1 cellular context compared by ENCODE assay signal in the genomic region with DNA sequence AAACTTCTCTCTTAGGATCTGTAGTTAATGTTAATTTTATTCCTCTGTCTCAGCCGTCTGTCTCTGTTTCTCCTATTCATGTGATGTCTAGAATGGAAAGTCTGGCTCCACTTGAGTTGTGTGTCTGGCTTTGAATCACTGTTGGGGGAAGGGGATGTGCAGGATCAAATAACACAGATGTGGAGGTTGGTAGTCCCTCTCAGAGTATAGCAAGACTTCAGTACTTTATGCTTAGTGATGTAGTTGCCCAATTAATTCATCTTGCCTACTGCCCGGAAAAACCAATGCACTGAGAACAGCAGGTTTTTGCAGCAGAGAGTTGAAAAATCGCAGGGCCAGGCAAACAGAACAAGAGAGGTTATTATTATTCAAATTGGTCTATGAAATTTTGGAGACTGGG.
TF ChIP-seq lines count a peak whose summit lies in the region.

No MANE protein-coding gene starts in this region.

TF ChIP-seq in HEK293, 187 proteins besides CTCF, POLR2A, EP300 and RAD21 (continued from another document):
- TF ChIP-seq, protein P1, sequence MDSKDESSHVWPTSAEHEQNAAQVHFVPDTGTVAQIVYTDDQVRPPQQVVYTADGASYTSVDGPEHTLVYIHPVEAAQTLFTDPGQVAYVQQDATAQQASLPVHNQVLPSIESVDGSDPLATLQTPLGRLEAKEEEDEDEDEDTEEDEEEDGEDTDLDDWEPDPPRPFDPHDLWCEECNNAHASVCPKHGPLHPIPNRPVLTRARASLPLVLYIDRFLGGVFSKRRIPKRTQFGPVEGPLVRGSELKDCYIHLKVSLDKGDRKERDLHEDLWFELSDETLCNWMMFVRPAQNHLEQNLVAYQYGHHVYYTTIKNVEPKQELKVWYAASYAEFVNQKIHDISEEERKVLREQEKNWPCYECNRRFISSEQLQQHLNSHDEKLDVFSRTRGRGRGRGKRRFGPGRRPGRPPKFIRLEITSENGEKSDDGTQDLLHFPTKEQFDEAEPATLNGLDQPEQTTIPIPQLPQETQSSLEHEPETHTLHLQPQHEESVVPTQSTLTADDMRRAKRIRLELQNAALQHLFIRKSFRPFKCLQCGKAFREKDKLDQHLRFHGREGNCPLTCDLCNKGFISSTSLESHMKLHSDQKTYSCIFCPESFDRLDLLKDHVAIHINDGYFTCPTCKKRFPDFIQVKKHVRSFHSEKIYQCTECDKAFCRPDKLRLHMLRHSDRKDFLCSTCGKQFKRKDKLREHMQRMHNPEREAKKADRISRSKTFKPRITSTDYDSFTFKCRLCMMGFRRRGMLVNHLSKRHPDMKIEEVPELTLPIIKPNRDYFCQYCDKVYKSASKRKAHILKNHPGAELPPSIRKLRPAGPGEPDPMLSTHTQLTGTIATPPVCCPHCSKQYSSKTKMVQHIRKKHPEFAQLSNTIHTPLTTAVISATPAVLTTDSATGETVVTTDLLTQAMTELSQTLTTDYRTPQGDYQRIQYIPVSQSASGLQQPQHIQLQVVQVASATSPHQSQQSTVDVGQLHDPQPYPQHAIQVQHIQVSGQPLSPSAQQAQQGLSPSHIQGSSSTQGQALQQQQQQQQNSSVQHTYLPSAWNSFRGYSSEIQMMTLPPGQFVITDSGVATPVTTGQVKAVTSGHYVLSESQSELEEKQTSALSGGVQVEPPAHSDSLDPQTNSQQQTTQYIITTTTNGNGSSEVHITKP (tag by site-specific recombination; IDR thresholded peaks at IDR 0.05): peak; percentile 27; the same call in 1 of the 2 replicates
- TF ChIP-seq ZNF621 (tag by site-specific recombination; IDR thresholded peaks at IDR 0.05): no peak
